Comparison of ENCODE assay signal across 8 cellular contexts in genomic region chr1:176208034-176208433, GRCh38. TPM values are rescaled to one million over a fixed set of nuclear protein-coding genes. Genes with fewer than 3 reads are reported as not detected.
DNase-seq lines count a peak whose midpoint lies in the region; ATAC-seq and TF ChIP-seq lines count a peak whose summit lies in the region.

No MANE protein-coding gene starts in this region.

- H3K4me1 ChIP-seq in adrenal gland (replicated peaks in 1 of 2) (peaks cover 26 to 36% of the 10 kb centered on the region in 2 donors), liver (ENCODE audit: control insufficient read depth in 4 of 4, insufficient read depth in 4 of 4, low read length in 3 of 4) (peaks cover 6 to 26% (median 21%) of the 10 kb centered on the region in 4 donors), tibial artery (peaks cover 0 to 34% (median 22%) of the 10 kb centered on the region in 4 donors)

- peak overlapping the region in 3 of 5 donors; percentile 91 to 98 (median 92) for H3K27ac ChIP-seq in adrenal gland
- peak overlapping the region; percentile 82 to 94 for H3K27ac ChIP-seq in liver (ENCODE audit: low read depth in 1 of 2, low read length in 2 of 2)
- peak overlapping the region; percentile 93 to 97 for H3K27ac ChIP-seq in tibial artery

- intact Hi-C loops in adrenal gland (cut with DNase I), result no loop called here
- intact Hi-C loops in tibial artery (cut with DNase I; ENCODE audit: low total_unique reads), result no loop called here

- TF ChIP-seq CTCF in adrenal gland (IDR thresholded peaks at IDR 0.05) (no peak), liver (IDR thresholded peaks at IDR 0.05; ENCODE audit: low read depth, low read length, missing input control) (no peak), tibial artery (IDR thresholded peaks at IDR 0.05) (no peak)

- H3K36me3 ChIP-seq in adrenal gland (replicated peaks in 1 of 2) (no peaks in the 10 kb centered on the region), liver (ENCODE audit: control insufficient read depth in 4 of 4, insufficient read depth in 3 of 4, low read depth in 1 of 4, low read length in 3 of 4) (no peaks in the 10 kb centered on the region), tibial artery (no peaks in the 10 kb centered on the region)

- no peaks in the 10 kb centered on the region for H3K27me3 Mint-ChIP-seq in activated T-cell treated with anti-CD3 and anti-CD28 coated beads, Interleukin-2, amount 50 U/mL, for 24 hours

- H3K4me3 ChIP-seq in adrenal gland (peak overlapping the region in 3 of 4 donors; percentile 52 to 94 (median 60)), liver (ENCODE audit: low read depth in 1 of 3, low read length in 3 of 3) (peak overlapping the region; percentile 92 to 97 (median 94)), tibial artery (peak overlapping the region; percentile 89 to 95)

- ATAC-seq in HG03039 (IDR thresholded peaks at IDR 0.05; ENCODE audit: unreplicated experiment) (no peak), GM21576 (IDR thresholded peaks at IDR 0.05; ENCODE audit: unreplicated experiment) (no peak)

- no peak for DNase-seq in activated T-cell treated with anti-CD3 and anti-CD28 coated beads, Interleukin-2, amount 50 U/mL, for 24 hours
- no peak for DNase-seq in activated T-cell treated with anti-CD3 and anti-CD28 coated beads, Interleukin-2, amount 50 U/mL, for 48 hours
- DNase-seq in adrenal gland (no peak), tibial artery (no peak), SK-N-DZ (ENCODE audit: low spot score) (no peak)

- no peak for TF ChIP-seq RAD21 in liver (IDR thresholded peaks at IDR 0.05)

- H3K4me3 Mint-ChIP-seq in activated T-cell treated with anti-CD3 and anti-CD28 coated beads, Interleukin-2, amount 50 U/mL, for 24 hours, result peak overlapping the region; percentile 96

- no peaks in the 10 kb centered on the region for H3K9me3 Mint-ChIP-seq in activated T-cell treated with anti-CD3 and anti-CD28 coated beads, Interleukin-2, amount 50 U/mL, for 24 hours

- TF ChIP-seq POLR2A in adrenal gland (IDR thresholded peaks at IDR 0.05), result no peak

- H3K36me3 Mint-ChIP-seq in activated T-cell treated with anti-CD3 and anti-CD28 coated beads, Interleukin-2, amount 50 U/mL, for 24 hours (ENCODE audit: low read depth), result peaks cover 26% of the 10 kb centered on the region

- peak overlapping the region; percentile 99 for H3K27ac Mint-ChIP-seq in activated T-cell treated with anti-CD3 and anti-CD28 coated beads, Interleukin-2, amount 50 U/mL, for 24 hours

- WGBS in adrenal gland, 4 donors, result 49 to 62% (median 54%) methylated on average over 9 of the region's 9 CpGs
- 42% methylated on average over 9 of the region's 9 CpGs for WGBS in liver

- peak overlapping the region; percentile 75 to 84 for H3K9ac ChIP-seq in liver (ENCODE audit: low read depth in 1 of 2, low read length in 2 of 2)

- H3K27me3 ChIP-seq in adrenal gland, result no peaks in the 10 kb centered on the region
- H3K27me3 ChIP-seq in liver (ENCODE audit: control insufficient read depth in 4 of 4, insufficient read depth in 4 of 4, low read length in 3 of 4), result no peaks in the 10 kb centered on the region
- no peaks in the 10 kb centered on the region for H3K27me3 ChIP-seq in tibial artery

- H3K4me1 Mint-ChIP-seq in activated T-cell treated with anti-CD3 and anti-CD28 coated beads, Interleukin-2, amount 50 U/mL, for 24 hours (ENCODE audit: low read depth), result peaks cover 33% of the 10 kb centered on the region

- no peaks in the 10 kb centered on the region for H3K9me3 ChIP-seq in adrenal gland (replicated peaks in 1 of 3)
- no peaks in the 10 kb centered on the region for H3K9me3 ChIP-seq in liver (ENCODE audit: control insufficient read depth in 4 of 4, low read length in 3 of 4)
- H3K9me3 ChIP-seq in tibial artery, result no peaks in the 10 kb centered on the region

TF ChIP-seq in liver, 16 proteins besides CTCF, POLR2A, EP300 and RAD21:
- TF ChIP-seq GABPA (IDR thresholded peaks at IDR 0.05 in 1 of 2, conservative IDR thresholded peaks at IDR 0.05 in 1 of 2) (no peak), FOXA1 (IDR thresholded peaks at IDR 0.05) (no peak), MAX (IDR thresholded peaks at IDR 0.05) (no peak), SP1 (IDR thresholded peaks at IDR 0.05) (no peak), JUND (IDR thresholded peaks at IDR 0.05) (no peak), ZBTB33 (IDR thresholded peaks at IDR 0.05) (no peak), NR2F2 (IDR thresholded peaks at IDR 0.05) (no peak), HNF4A (conservative IDR thresholded peaks at IDR 0.05) (no peak)
TF ChIP-seq in liver: peak in this region for 0.

RNA-seq across cellular contexts. Expression of gene COP1, which starts 0.9 kb away (rescaled TPM):
- total RNA-seq in adrenal gland (10 to 100 TPM; 27.4 to 80.0 (median 33.9) TPM), liver (10 to 100 TPM; 29.1 to 35.7 TPM)
- polyA plus RNA-seq in adrenal gland (10 to 100 TPM; 33.4 to 66.4 (median 47.1) TPM), liver (10 to 100 TPM; 14.7 to 16.0 TPM)
- polyA plus RNA-seq in SK-N-DZ (2014; cell fraction: cytosol; rRNA removed), result 39.6 and 46.9 TPM in 2 replicates
- 21.9 and 26.2 TPM in 2 replicates for polyA plus RNA-seq in SK-N-DZ (2014; cell fraction: nucleus; rRNA removed)
